In genomic region chr15:94069834-94070233, GRCh38 we compare ENCODE assay signal across 14 cellular contexts.
"Had no signal": no experiment of that assay in that cellular context is flagged by ENCODE, and none has a peak within 500 bp of the region (broad histone marks: within the 10 kb centered on the region; RNA-seq: fewer than 3 reads in every experiment).

No MANE protein-coding gene starts in this region.

- DNase-seq: activated CD4-positive, alpha-beta T cell treated with anti-CD3 and anti-CD28 coated beads for 4 hours; activated CD8-positive, alpha-beta memory T cell treated with anti-CD3 and anti-CD28 coated beads, Interleukin-2, amount 50 U/mL, for 4 hours; activated gamma-delta T cell treated with Interleukin-2 at 50 U/mL for 16 hours; activated naive CD8-positive, alpha-beta T cell treated with anti-CD3 and anti-CD28 coated beads for 36 hours; activated T-cell treated with anti-CD3 and anti-CD28 coated beads, Interleukin-2, amount 50 U/mL, for 72 hours; naive thymus-derived CD8-positive, alpha-beta T cell; psoas muscle; stimulated activated CD4-positive, alpha-beta T cell treated with anti-CD3 and anti-CD28 coated beads, Interleukin-15, amount 100 ng/mL, for 24 hours; stimulated activated CD4-positive, alpha-beta T cell treated with anti-CD3 and anti-CD28 coated beads, Interleukin-4, amount 100 ng/mL, for 24 hours had no signal

- H3K9me3 ChIP-seq: psoas muscle, thoracic aorta had no signal

- H3K27ac Mint-ChIP-seq: activated CD8-positive, alpha-beta T cell treated with anti-CD3 and anti-CD28 coated beads for 36 hours; activated naive CD8-positive, alpha-beta T cell treated with anti-CD3 and anti-CD28 coated beads for 36 hours; activated T-cell treated with anti-CD3 and anti-CD28 coated beads, Interleukin-2, amount 50 U/mL, for 72 hours; naive thymus-derived CD8-positive, alpha-beta T cell had no signal

- H3K27ac ChIP-seq: breast epithelium, psoas muscle, stomach, thoracic aorta had no signal

- H3K4me3 Mint-ChIP-seq: activated CD8-positive, alpha-beta T cell treated with anti-CD3 and anti-CD28 coated beads for 36 hours; activated naive CD8-positive, alpha-beta T cell treated with anti-CD3 and anti-CD28 coated beads for 36 hours; activated T-cell treated with anti-CD3 and anti-CD28 coated beads, Interleukin-2, amount 50 U/mL, for 72 hours; naive thymus-derived CD8-positive, alpha-beta T cell had no signal

- H3K4me3 ChIP-seq: breast epithelium, psoas muscle, stomach, thoracic aorta had no signal

- H3K4me1 Mint-ChIP-seq: activated naive CD8-positive, alpha-beta T cell treated with anti-CD3 and anti-CD28 coated beads for 36 hours; naive thymus-derived CD8-positive, alpha-beta T cell had no signal

- H3K4me1 ChIP-seq: breast epithelium, psoas muscle had no signal

- H3K27me3 ChIP-seq: breast epithelium had no signal

- H3K36me3 ChIP-seq: breast epithelium, stomach, thoracic aorta had no signal

- ATAC-seq: activated CD8-positive, alpha-beta T cell treated with anti-CD3 and anti-CD28 coated beads for 36 hours; activated T-cell treated with anti-CD3 and anti-CD28 coated beads, Interleukin-2, amount 50 U/mL, for 72 hours; naive thymus-derived CD8-positive, alpha-beta T cell; psoas muscle; sciatic nerve had no signal

- H3K36me3 Mint-ChIP-seq: activated naive CD8-positive, alpha-beta T cell treated with anti-CD3 and anti-CD28 coated beads for 36 hours; naive thymus-derived CD8-positive, alpha-beta T cell had no signal
